16 cellular contexts compared by ENCODE assay signal in genomic region chr4:21856754-21857153, GRCh38.
DNase-seq lines count a peak whose midpoint lies in the region; ATAC-seq and TF ChIP-seq lines count a peak whose summit lies in the region.
"Had no signal": no experiment of that assay in that cellular context is flagged by ENCODE, and none has a peak within 500 bp of the region (broad histone marks: within the 10 kb centered on the region; RNA-seq: fewer than 3 reads in every experiment).

No MANE protein-coding gene starts in this region.

- H3K4me3 ChIP-seq in MG63 (no peak overlapping the region), gastroesophageal sphincter (no peak overlapping the region), trophoblast cell (ENCODE audit: low read depth, low read length) (peak overlapping the region; percentile 50), upper lobe of right lung (no peak overlapping the region)
- H3K4me3 ChIP-seq: BLaER1, GM23338 had no signal

- no peak overlapping the region for H2AK5ac ChIP-seq in trophoblast cell (ENCODE audit: low read length)

- no peak overlapping the region for H3K4ac ChIP-seq in trophoblast cell (ENCODE audit: low read depth, low read length)

- no peak overlapping the region for H3K4me2 ChIP-seq in trophoblast cell (ENCODE audit: low read length)
- H3K4me2 ChIP-seq: BLaER1, GM23338 had no signal

- H3K27ac ChIP-seq in gastroesophageal sphincter: no peak overlapping the region
- no peak overlapping the region for H3K27ac ChIP-seq in trophoblast cell (ENCODE audit: low read depth, low read length)
- H3K27ac ChIP-seq in upper lobe of right lung: no peak overlapping the region
- H3K27ac ChIP-seq: BLaER1 had no signal

- TF ChIP-seq CTCF in gastroesophageal sphincter (IDR thresholded peaks at IDR 0.05): no peak
- no peak for TF ChIP-seq CTCF in upper lobe of right lung (IDR thresholded peaks at IDR 0.05)

- H4K8ac ChIP-seq in trophoblast cell (ENCODE audit: low read depth, low read length): no peak overlapping the region

- no peak overlapping the region for H3K18ac ChIP-seq in trophoblast cell (ENCODE audit: low read length)

- intact Hi-C loops in upper lobe of right lung (cut with DNase I): no loop called here

- H3K9me3 ChIP-seq in MG63 (no peaks in the 10 kb centered on the region), gastroesophageal sphincter (no peaks in the 10 kb centered on the region), trophoblast cell (ENCODE audit: insufficient read depth, low read depth, low read length) (peaks cover 14% of the 10 kb centered on the region), upper lobe of right lung (no peaks in the 10 kb centered on the region)
- H3K9me3 ChIP-seq: Caco-2 had no signal

- no peaks in the 10 kb centered on the region for H3K79me2 ChIP-seq in trophoblast cell (ENCODE audit: control insufficient read depth, insufficient read depth, low read length, poor library complexity)

- H3K23ac ChIP-seq in trophoblast cell (ENCODE audit: low read length): no peak overlapping the region

- no peaks in the 10 kb centered on the region for H3K36me3 ChIP-seq in MG63
- no peaks in the 10 kb centered on the region for H3K36me3 ChIP-seq in gastroesophageal sphincter
- no peaks in the 10 kb centered on the region for H3K36me3 ChIP-seq in trophoblast cell (ENCODE audit: control insufficient read depth in 1 of 2, insufficient read depth in 2 of 2, low read length in 2 of 2)
- H3K36me3 ChIP-seq in upper lobe of right lung: no peaks in the 10 kb centered on the region
- H3K36me3 ChIP-seq: BLaER1 had no signal

- no peak overlapping the region for H2BK120ac ChIP-seq in trophoblast cell (ENCODE audit: insufficient read depth, low read length, poor library complexity)

- no peak overlapping the region for H2AFZ ChIP-seq in trophoblast cell (ENCODE audit: insufficient read depth, low read length, poor library complexity)
- H2AFZ ChIP-seq: GM23338 had no signal

- H2BK5ac ChIP-seq in trophoblast cell (ENCODE audit: low read depth, low read length, poor library complexity): no peak overlapping the region

- H3K4me1 ChIP-seq in gastroesophageal sphincter (no peaks in the 10 kb centered on the region), trophoblast cell (ENCODE audit: control insufficient read depth in 1 of 2, insufficient read depth in 2 of 2, low read length in 2 of 2) (no peaks in the 10 kb centered on the region), upper lobe of right lung (no peaks in the 10 kb centered on the region)
- H3K4me1 ChIP-seq: BLaER1, Caco-2 had no signal

- H3K79me1 ChIP-seq in trophoblast cell (ENCODE audit: low read length): no peaks in the 10 kb centered on the region

- H2BK12ac ChIP-seq in trophoblast cell (ENCODE audit: low read length): no peak overlapping the region

- DNase-seq in MG63: peak; percentile 7
- no peak for DNase-seq in trophoblast cell
- no peak for DNase-seq in upper lobe of right lung
- no peak for DNase-seq in activated CD4-positive, alpha-beta T cell treated with anti-CD3 and anti-CD28 coated beads, Interleukin-2, amount 50 U/mL, for 1 hour
- DNase-seq: 8988T; AML-193; Caco-2; CD8-positive, alpha-beta memory T cell; DND-41; GF-D8; H7 had no signal

- H3K9ac ChIP-seq in trophoblast cell (ENCODE audit: low read length): no peak overlapping the region
- H3K9ac ChIP-seq: BLaER1 had no signal

- peak; percentile 19 for ATAC-seq in gastroesophageal sphincter
- peak; percentile 46 for ATAC-seq in upper lobe of right lung
- no peak for ATAC-seq in HG02840 (IDR thresholded peaks at IDR 0.05; ENCODE audit: low FRiP score, unreplicated experiment)
- ATAC-seq in GM21717 (IDR thresholded peaks at IDR 0.05; ENCODE audit: unreplicated experiment): no peak
- ATAC-seq: GM23338 had no signal

- H3K27me3 ChIP-seq in MG63 (no peaks in the 10 kb centered on the region), gastroesophageal sphincter (no peaks in the 10 kb centered on the region), trophoblast cell (ENCODE audit: insufficient read depth, low read length) (no peaks in the 10 kb centered on the region), upper lobe of right lung (no peaks in the 10 kb centered on the region)
- H3K27me3 ChIP-seq: BLaER1 had no signal

- H4K12ac ChIP-seq in trophoblast cell (ENCODE audit: low read depth, low read length): no peak overlapping the region

- TF ChIP-seq POLR2A in gastroesophageal sphincter (IDR thresholded peaks at IDR 0.05): no peak

- no peak overlapping the region for H4K91ac ChIP-seq in trophoblast cell (ENCODE audit: low read depth, low read length)

- TF ChIP-seq EP300 in gastroesophageal sphincter (IDR thresholded peaks at IDR 0.05): no peak

- no CpG with 5 or more reads among the region's 2 CpGs for WGBS in gastroesophageal sphincter (ENCODE audit: low coverage in 1 of 2), 2 donors
- WGBS in trophoblast cell (ENCODE audit: extremely low coverage, insufficient coverage, insufficient read length): no CpG with 5 or more reads among the region's 2 CpGs

- H3K14ac ChIP-seq in trophoblast cell (ENCODE audit: low read length): no peak overlapping the region

Comparison
In these comparisons a context has a peak if more than half of its experiments do, and no peak if none do; other contexts are left out.
1. ATAC-seq: peak in gastroesophageal sphincter (single experiment) and upper lobe of right lung (single experiment); none in HG02840 (single experiment) and GM21717 (single experiment).